In genomic region chr22:41237707-41238569, GRCh38 we compare ENCODE assay signal across 8 cellular contexts.
A peak's percentile ranks its signal among the peaks of the same experiment; 100 is the strongest.
DNase-seq lines count a peak whose midpoint lies in the region; ATAC-seq lines count a peak whose summit lies in the region.

No MANE protein-coding gene starts in this region.

- H3K27me3 ChIP-seq in HUES48 (ENCODE audit: control insufficient read depth, insufficient read depth, low read length) (no peaks in the 10 kb centered on the region), iPS DF 6.9 (ENCODE audit: control insufficient read depth, insufficient read depth, low read length) (no peaks in the 10 kb centered on the region)

- peak; percentile 57 for DNase-seq in ACHN
- peak; percentile 64 to 87 (median 67) for DNase-seq in T-helper 2 cell
- peak; percentile 73 for DNase-seq in astrocyte of the hippocampus (ENCODE audit: low read depth, low spot score)
- DNase-seq in iPS DF 6.9 (ENCODE audit: low read depth, low spot score) = no peak
- no peak for DNase-seq in GOT3 (lab: John Stamatoyannopoulos, UW)

- H3K4me1 ChIP-seq in HUES48 (ENCODE audit: control insufficient read depth, insufficient read depth, low read length) (peaks cover 7% of the 10 kb centered on the region; the same call in 1 of the 2 replicates), iPS DF 6.9 (ENCODE audit: control insufficient read depth, insufficient read depth, low read length) (peaks cover 8% of the 10 kb centered on the region)

- no CpG with 5 or more reads among the region's 97 CpGs for WGBS in iPS DF 6.9 (ENCODE audit: insufficient coverage, insufficient read length)

- H3K27ac ChIP-seq in HUES48 (ENCODE audit: low read depth, low read length) (no peak overlapping the region), iPS DF 6.9 (ENCODE audit: low read length) (no peak overlapping the region), skin epidermis (peak overlapping the region in 15 of 21 experiments; percentile 8 to 75 (median 58))

- ATAC-seq in GM18907 (IDR thresholded peaks at IDR 0.05; ENCODE audit: unreplicated experiment) = peak; percentile 67

- H3K4me3 ChIP-seq in HUES48 (ENCODE audit: low read depth, low read length) (peak overlapping the region; percentile 44; the same call in 1 of the 2 replicates), iPS DF 6.9 (ENCODE audit: low read length) (peak overlapping the region; percentile 20; the same call in 1 of the 2 replicates), skin epidermis (peak overlapping the region; percentile 29 to 66 (median 41))

- in situ Hi-C loops in ACHN (cut with HindIII; ENCODE audit: low pct_ligation_motif_present, low pct_unique_long_range_greater_than_20kb, low sequenced_read_pairs) = no loop called here

- H3K36me3 ChIP-seq in HUES48 (ENCODE audit: control insufficient read depth, insufficient read depth, low read length) (no peaks in the 10 kb centered on the region), iPS DF 6.9 (ENCODE audit: control insufficient read depth, insufficient read depth, low read length) (no peaks in the 10 kb centered on the region)

- H3K9ac ChIP-seq in HUES48 (ENCODE audit: low read depth, low read length) = peak overlapping the region; percentile 25; the same call in 1 of the 2 replicates

- no peaks in the 10 kb centered on the region for H3K9me3 ChIP-seq in HUES48 (ENCODE audit: control insufficient read depth, insufficient read depth, low read length)
- H3K9me3 ChIP-seq in iPS DF 6.9 (ENCODE audit: control insufficient read depth, insufficient read depth, low read length) = no peaks in the 10 kb centered on the region

Comparison
In these comparisons a context has a peak if more than half of its experiments do, and no peak if none do; other contexts are left out.
1. DNase-seq: peak in ACHN (single experiment), T-helper 2 cell (5 of 5) and astrocyte of the hippocampus (single experiment); none in iPS DF 6.9 (single experiment) and GOT3 (single experiment).
2. H3K27ac ChIP-seq: peak in skin epidermis (15 of 21); none in HUES48 (single experiment) and iPS DF 6.9 (single experiment).
3. Peak in every context shown above with its lines, with median percentiles within 50 percentile points of each other: H3K4me3 ChIP-seq.